Comparison of ENCODE assay signal across 8 cellular contexts in the genomic region with DNA sequence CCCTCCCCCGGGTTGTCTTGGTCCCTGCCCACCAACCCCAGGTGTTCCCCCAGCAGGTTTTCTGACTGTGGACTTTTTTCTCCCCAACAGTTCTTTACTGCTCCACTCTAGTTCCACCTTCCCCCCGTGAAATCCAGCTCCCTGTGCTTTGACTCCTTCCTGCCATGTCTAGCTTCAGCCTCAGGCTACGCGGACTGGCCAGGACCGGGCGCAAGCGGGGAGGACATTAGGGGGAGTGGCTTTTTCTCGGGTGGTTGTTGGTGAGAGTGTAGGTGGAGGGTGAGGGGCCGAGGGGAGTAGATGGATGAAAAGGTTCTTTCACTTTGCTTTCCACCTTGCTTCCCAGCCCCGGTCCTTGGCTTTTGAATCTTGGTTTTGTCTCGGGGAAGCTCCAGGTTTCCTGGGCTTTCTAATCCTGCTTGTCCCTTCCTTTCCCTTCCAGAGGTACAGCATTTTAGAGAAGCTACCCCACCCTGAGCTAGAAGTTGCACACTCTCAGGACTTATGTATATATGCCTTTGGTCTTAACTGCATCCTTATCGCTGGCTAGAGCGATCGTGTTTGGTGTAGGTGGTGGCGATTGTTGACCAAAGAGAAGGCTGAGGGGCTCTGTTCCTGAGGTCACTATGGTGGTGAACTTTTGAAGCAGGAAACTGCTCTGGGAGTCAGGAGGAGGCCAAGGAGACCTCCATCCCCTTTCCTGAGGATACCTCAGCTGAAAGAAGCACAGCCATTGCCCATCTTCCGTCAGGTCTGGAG. TPM values are rescaled to one million over a fixed set of nuclear protein-coding genes. Genes with fewer than 3 reads are reported as not detected.
DNase-seq lines count a peak whose midpoint lies in the region; ATAC-seq, FAIRE-seq and TF ChIP-seq lines count a peak whose summit lies in the region.

No MANE protein-coding gene starts in this region.

- H3K4me3 Mint-ChIP-seq in activated naive CD4-positive, alpha-beta T cell treated with anti-CD3 and anti-CD28 coated beads, Interleukin-2, amount 10 ng/mL, durations not matched to agents 7 days and 5 days: peak overlapping the region; percentile 83
- H3K4me3 Mint-ChIP-seq in stimulated activated naive B cell treated with anti-CD40 and anti-IgM and Interleukin-4, amounts not matched to agents 10 μg/mL and 1 μg/mL and 100 μg/mL, for 72 hours: peak overlapping the region; percentile 88 to 90

- H3K4me1 Mint-ChIP-seq in activated naive CD4-positive, alpha-beta T cell treated with anti-CD3 and anti-CD28 coated beads, Interleukin-2, amount 10 ng/mL, durations not matched to agents 7 days and 5 days: peaks cover 25% of the 10 kb centered on the region
- H3K4me1 Mint-ChIP-seq in stimulated activated naive B cell treated with anti-CD40 and anti-IgM and Interleukin-4, amounts not matched to agents 10 μg/mL and 1 μg/mL and 100 μg/mL, for 72 hours: peaks cover 18 to 24% of the 10 kb centered on the region in 2 donors

- H3K9me3 ChIP-seq in Karpas-422 (ENCODE audit: low read length) (no peaks in the 10 kb centered on the region), kidney (ENCODE audit: control insufficient read depth in 1 of 2, low read length in 2 of 2) (no peaks in the 10 kb centered on the region)

- no peaks in the 10 kb centered on the region for H3K9me2 ChIP-seq in Karpas-422 (replicated peaks; ENCODE audit: insufficient read depth, low read length)

- TF ChIP-seq CTCF in brain microvascular endothelial cell (IDR thresholded peaks at IDR 0.05; ENCODE audit: low read depth, low read length, missing control alignments) (no peak), kidney (IDR thresholded peaks at IDR 0.05; ENCODE audit: borderline replicate concordance, extremely low read depth, insufficient read depth) (no peak)

- H3K36me3 Mint-ChIP-seq in activated naive CD4-positive, alpha-beta T cell treated with anti-CD3 and anti-CD28 coated beads, Interleukin-2, amount 10 ng/mL, durations not matched to agents 7 days and 5 days: peaks cover 18% of the 10 kb centered on the region
- H3K36me3 Mint-ChIP-seq in stimulated activated naive B cell treated with anti-CD40 and anti-IgM and Interleukin-4, amounts not matched to agents 10 μg/mL and 1 μg/mL and 100 μg/mL, for 72 hours: peaks cover 10 to 17% of the 10 kb centered on the region in 2 donors

- no peaks in the 10 kb centered on the region; the same call in 1 of the 2 replicates for H3K36me3 ChIP-seq in Karpas-422 (ENCODE audit: insufficient read depth, low read length)
- H3K36me3 ChIP-seq in brain microvascular endothelial cell (replicated peaks): no peaks in the 10 kb centered on the region
- peaks cover 5 to 9% of the 10 kb centered on the region in 2 donors for H3K36me3 ChIP-seq in kidney (ENCODE audit: control insufficient read depth in 1 of 2, insufficient read depth in 2 of 2, low read length in 2 of 2)

- in situ Hi-C loops in brain microvascular endothelial cell (cut with HindIII; ENCODE audit: low pct_ligation_motif_present, low sequenced_read_pairs): no loop called here

- ATAC-seq in stimulated activated naive B cell treated with anti-CD40 and anti-IgM and Interleukin-4, amounts not matched to agents 10 μg/mL and 1 μg/mL and 100 μg/mL, for 72 hours (replicated peaks): peak; percentile 19 to 30
- ATAC-seq in GM19455 (IDR thresholded peaks at IDR 0.05; ENCODE audit: unreplicated experiment): no peak

- H4K20me1 ChIP-seq in Karpas-422 (ENCODE audit: insufficient read depth, low read depth, low read length): no peaks in the 10 kb centered on the region

- CTCF ChIA-PET in activated naive CD4-positive, alpha-beta T cell treated with anti-CD3 and anti-CD28 coated beads, Interleukin-2, amount 10 ng/mL, durations not matched to agents 7 days and 5 days (lab: Charles Lee): interaction anchor here (1.3 to 4.8 kb wide), 5 partner anchors 9 to 133 kb away, joined by 3 to 26 read pairs (median 6); a partner anchor contains a TSS

- no peaks in the 10 kb centered on the region for H3K9me3 Mint-ChIP-seq in activated naive CD4-positive, alpha-beta T cell treated with anti-CD3 and anti-CD28 coated beads, Interleukin-2, amount 10 ng/mL, durations not matched to agents 7 days and 5 days
- H3K9me3 Mint-ChIP-seq in stimulated activated naive B cell treated with anti-CD40 and anti-IgM and Interleukin-4, amounts not matched to agents 10 μg/mL and 1 μg/mL and 100 μg/mL, for 72 hours: no peaks in the 10 kb centered on the region

- no peaks in the 10 kb centered on the region for H3K27me3 ChIP-seq in Karpas-422 (ENCODE audit: low read length)
- peaks cover 2% of the 10 kb centered on the region for H3K27me3 ChIP-seq in brain microvascular endothelial cell (replicated peaks)

- H3K4me1 ChIP-seq in Karpas-422 (ENCODE audit: low read length) (peaks cover 21% of the 10 kb centered on the region), kidney (ENCODE audit: control insufficient read depth in 1 of 2, insufficient read depth in 1 of 2, low read depth in 1 of 2, low read length in 2 of 2) (peaks cover 0 to 7% of the 10 kb centered on the region in 2 donors)

- H3K27ac ChIP-seq in Karpas-422 (ENCODE audit: low read length) (no peak overlapping the region), brain microvascular endothelial cell (no peak overlapping the region), kidney (ENCODE audit: low read depth in 2 of 2, low read length in 2 of 2) (peak overlapping the region; percentile 84 to 88)

- no peak for FAIRE-seq in kidney (lab: Jason Lieb, UNC)

- peak; percentile 31 for DNase-seq in activated naive CD4-positive, alpha-beta T cell treated with anti-CD3 and anti-CD28 coated beads, Interleukin-2, amount 10 ng/mL, durations not matched to agents 7 days and 5 days
- DNase-seq in activated naive CD4-positive, alpha-beta T cell (lab: John Stamatoyannopoulos, UW): no peak
- DNase-seq in Karpas-422 (peak; percentile 47), brain microvascular endothelial cell (no peak), kidney (peak; percentile 82), DMS79 (lab: John Stamatoyannopoulos, UW) (no peak)
- DNase-seq in stimulated activated naive B cell treated with anti-CD40 and anti-IgM and Interleukin-4, amounts not matched to agents 10 μg/mL and 1 μg/mL and 100 μg/mL, for 72 hours: no peak

- no peaks in the 10 kb centered on the region for H3K27me3 Mint-ChIP-seq in activated naive CD4-positive, alpha-beta T cell treated with anti-CD3 and anti-CD28 coated beads, Interleukin-2, amount 10 ng/mL, durations not matched to agents 7 days and 5 days
- no peaks in the 10 kb centered on the region for H3K27me3 Mint-ChIP-seq in stimulated activated naive B cell treated with anti-CD40 and anti-IgM and Interleukin-4, amounts not matched to agents 10 μg/mL and 1 μg/mL and 100 μg/mL, for 72 hours

- peaks cover 27% of the 10 kb centered on the region for H3K79me2 ChIP-seq in Karpas-422 (ENCODE audit: low read length)

- peak overlapping the region; percentile 37; the same call in 1 of the 2 replicates for H2AFZ ChIP-seq in Karpas-422 (ENCODE audit: low read length)

- peak overlapping the region; percentile 53 for H3K27ac Mint-ChIP-seq in activated naive CD4-positive, alpha-beta T cell treated with anti-CD3 and anti-CD28 coated beads, Interleukin-2, amount 10 ng/mL, durations not matched to agents 7 days and 5 days
- H3K27ac Mint-ChIP-seq in stimulated activated naive B cell treated with anti-CD40 and anti-IgM and Interleukin-4, amounts not matched to agents 10 μg/mL and 1 μg/mL and 100 μg/mL, for 72 hours: peak overlapping the region; percentile 82

- H3K4me3 ChIP-seq in Karpas-422 (ENCODE audit: low read length): peak overlapping the region; percentile 77
- peak overlapping the region; percentile 80 for H3K4me3 ChIP-seq in brain microvascular endothelial cell (ENCODE audit: low read depth, low read length)
- H3K4me3 ChIP-seq in kidney (ENCODE audit: low read length in 2 of 2): peak overlapping the region; percentile 85 to 89

- peak overlapping the region; percentile 81 for H3K4me2 ChIP-seq in Karpas-422 (ENCODE audit: low read depth, low read length, poor library complexity, severe bottlenecking)

- intact Hi-C loops in kidney (cut with DNase I): no loop called here

- peak overlapping the region; percentile 79 for H3K9ac ChIP-seq in Karpas-422 (ENCODE audit: low read length)
- peak overlapping the region; percentile 72 to 92 for H3K9ac ChIP-seq in kidney (ENCODE audit: low read length in 2 of 2)

RNA-seq across cellular contexts. Expression of a gene that starts 0.8 kb away (rescaled TPM):
- total RNA-seq in Karpas-422 (2014; rRNA removed; shearing (Covaris generic); ENCODE audit: low replicate concordance): 9.3 and 23.9 TPM in 2 replicates
- total RNA-seq in kidney: 52.4 TPM
- 43.2 TPM for polyA plus RNA-seq in kidney (ENCODE audit: insufficient read depth, low read depth, low replicate concordance)

RNA-seq across cellular contexts. Expression of a gene that starts 12.9 kb away (rescaled TPM):
- total RNA-seq in Karpas-422 (2014; rRNA removed; shearing (Covaris generic); ENCODE audit: low replicate concordance): 16.8 and 22.9 TPM in 2 replicates
- total RNA-seq in kidney: 34.5 TPM
- polyA plus RNA-seq in kidney (ENCODE audit: insufficient read depth, low read depth, low replicate concordance): 41.2 TPM

RNA-seq across cellular contexts. Expression of a gene that starts 19.5 kb away (rescaled TPM):
- 0.87 TPM in 1 of 2 replicates, not detected in the other for total RNA-seq in Karpas-422 (2014; rRNA removed; shearing (Covaris generic); ENCODE audit: low replicate concordance)
- total RNA-seq in kidney: 15.0 TPM
- 10.9 TPM for polyA plus RNA-seq in kidney (ENCODE audit: insufficient read depth, low read depth, low replicate concordance)

RNA-seq across cellular contexts. Expression of a gene that starts 41.3 kb away (rescaled TPM):
- 0.58 and 0.63 TPM in 2 replicates for total RNA-seq in Karpas-422 (2014; rRNA removed; shearing (Covaris generic); ENCODE audit: low replicate concordance)
- total RNA-seq in kidney: 2.0 TPM
- polyA plus RNA-seq in kidney (ENCODE audit: insufficient read depth, low read depth, low replicate concordance): 1.6 TPM

RNA-seq across cellular contexts. Expression of a gene that starts 41.9 kb away (rescaled TPM):
- total RNA-seq in Karpas-422 (2014; rRNA removed; shearing (Covaris generic); ENCODE audit: low replicate concordance): 21.5 and 24.0 TPM in 2 replicates
- 1.3 TPM for total RNA-seq in kidney
- polyA plus RNA-seq in kidney (ENCODE audit: insufficient read depth, low read depth, low replicate concordance): 0.69 TPM

Comparison
In these comparisons a context has a peak if more than half of its experiments do, and no peak if none do; other contexts are left out.
1. DNase-seq: peak in activated naive CD4-positive, alpha-beta T cell treated with anti-CD3 and anti-CD28 coated beads, Interleukin-2, amount 10 ng/mL, durations not matched to agents 7 days and 5 days (single experiment), Karpas-422 (single experiment) and kidney (single experiment); none in activated naive CD4-positive, alpha-beta T cell (0 of 4), brain microvascular endothelial cell (single experiment), stimulated activated naive B cell treated with anti-CD40 and anti-IgM and Interleukin-4, amounts not matched to agents 10 μg/mL and 1 μg/mL and 100 μg/mL, for 72 hours (single experiment) and DMS79 (single experiment).
2. H3K27ac ChIP-seq: peak in kidney (2 of 2); none in Karpas-422 (single experiment) and brain microvascular endothelial cell (single experiment).
3. Peak in every context shown above with its lines, with median percentiles within 50 percentile points of each other: H3K4me3 ChIP-seq.